31 cellular contexts compared by ENCODE assay signal in the genomic region with DNA sequence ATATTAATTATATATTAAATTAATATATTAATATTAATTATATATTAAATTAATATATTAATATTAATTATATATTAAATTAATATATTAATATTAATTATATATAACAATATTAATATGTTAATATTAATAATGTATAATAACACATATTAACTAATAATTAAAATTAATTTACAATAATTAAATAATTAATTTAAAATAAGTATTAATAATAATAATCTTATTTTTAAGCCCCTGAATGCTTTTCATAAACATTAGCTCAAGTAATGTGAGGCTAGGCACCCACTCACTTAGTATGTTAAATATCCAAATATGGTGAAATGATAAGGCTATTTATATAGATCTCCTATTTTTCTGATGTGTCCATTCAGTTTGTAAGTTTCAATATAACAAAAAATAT. TPM values are rescaled to one million over a fixed set of nuclear protein-coding genes. Genes with fewer than 3 reads are reported as not detected.
"Had no signal": no experiment of that assay in that cellular context is flagged by ENCODE, and none has a peak within 500 bp of the region (broad histone marks: within the 10 kb centered on the region; RNA-seq: fewer than 3 reads in every experiment).

No MANE protein-coding gene starts in this region.

- H3K27ac ChIP-seq: body of pancreas, breast epithelium, KMS-11, Peyer's patch, RWPE1, WERI-Rb-1 had no signal

- H3K36me3 ChIP-seq: breast epithelium, Peyer's patch, WERI-Rb-1 had no signal

- H3K27ac Mint-ChIP-seq: activated CD4-positive, alpha-beta T cell treated with anti-CD3 and anti-CD28 coated beads, Interleukin-2, amount 10 ng/mL, durations not matched to agents 24 days and 14 days; activated CD8-positive, alpha-beta T cell treated with anti-CD3 and anti-CD28 coated beads, Interleukin-2, amount 10 ng/mL, durations not matched to agents 7 days and 5 days; activated naive CD4-positive, alpha-beta T cell treated with anti-CD3 and anti-CD28 coated beads, Interleukin-2, amount 50 U/mL, for 24 hours; activated naive CD8-positive, alpha-beta T cell treated with anti-CD3 and anti-CD28 coated beads, Interleukin-2, amount 10 ng/mL, durations not matched to agents 7 days and 5 days; activated T-cell treated with anti-CD3 and anti-CD28 coated beads, Interleukin-2, amount 50 U/mL, for 24 hours; activated T-helper 2 cell treated with anti-CD3 and anti-CD28 coated beads, Interferon-gamma antibody, Interleukin-2, Interleukin-4, amounts not matched to agents 10 μg/mL and 5 μg/mL and 100 μg/mL, durations not matched to agents 14 hours and 24 hours and 36 hours had no signal

- DNase-seq: activated CD4-positive, alpha-beta T cell treated with anti-CD3 and anti-CD28 coated beads, Interleukin-2, amount 10 ng/mL, durations not matched to agents 24 days and 14 days; activated CD4-positive, alpha-beta T cell treated with anti-CD3 and anti-CD28 coated beads, Interleukin-2, amount 50 U/mL, for 4 hours; activated CD8-positive, alpha-beta T cell treated with anti-CD3 and anti-CD28 coated beads, Interleukin-2, amount 10 ng/mL, durations not matched to agents 7 days and 5 days; activated gamma-delta T cell; activated naive CD4-positive, alpha-beta T cell treated with Interleukin-2 at 50 U/mL for 16 hours; activated naive CD8-positive, alpha-beta T cell treated with anti-CD3 and anti-CD28 coated beads, Interleukin-2, amount 10 ng/mL, durations not matched to agents 7 days and 5 days; activated T-cell treated with anti-CD3 and anti-CD28 coated beads, Interleukin-2, amount 50 U/mL, for 24 hours; body of pancreas; MM.1S; MV-4-11; NCI-H1092; NCI-H1436 treated with DMSO at 0.1 percent for 48 hours; NCI-H1694 treated with DMSO at 0.1 percent for 48 hours; NCI-H2029; NCI-H345; NK-92 treated with Interleukin-12 subunit alpha and Interleukin-12 subunit beta, amount 100 ng/mL, for 24 hours; PC-3; Peyer's patch; SIG-M5; SW 1271; T-helper 1 cell; T-helper 2 cell; T-helper 9 cell; WERI-Rb-1 had no signal

- H3K4me3 ChIP-seq: body of pancreas, breast epithelium, Peyer's patch had no signal

- H3K9ac ChIP-seq: KMS-11 had no signal

- H3K4me1 Mint-ChIP-seq: activated CD4-positive, alpha-beta T cell treated with anti-CD3 and anti-CD28 coated beads, Interleukin-2, amount 10 ng/mL, durations not matched to agents 24 days and 14 days; activated naive CD4-positive, alpha-beta T cell treated with anti-CD3 and anti-CD28 coated beads, Interleukin-2, amount 50 U/mL, for 24 hours; activated naive CD8-positive, alpha-beta T cell treated with anti-CD3 and anti-CD28 coated beads, Interleukin-2, amount 10 ng/mL, durations not matched to agents 7 days and 5 days had no signal

- H3K9me3 ChIP-seq: body of pancreas, breast epithelium, Peyer's patch had no signal

- H3K4me3 Mint-ChIP-seq: activated CD4-positive, alpha-beta T cell treated with anti-CD3 and anti-CD28 coated beads, Interleukin-2, amount 10 ng/mL, durations not matched to agents 24 days and 14 days; activated CD8-positive, alpha-beta T cell treated with anti-CD3 and anti-CD28 coated beads, Interleukin-2, amount 10 ng/mL, durations not matched to agents 7 days and 5 days; activated naive CD4-positive, alpha-beta T cell treated with anti-CD3 and anti-CD28 coated beads, Interleukin-2, amount 50 U/mL, for 24 hours; activated naive CD8-positive, alpha-beta T cell treated with anti-CD3 and anti-CD28 coated beads, Interleukin-2, amount 10 ng/mL, durations not matched to agents 7 days and 5 days; activated T-cell treated with anti-CD3 and anti-CD28 coated beads, Interleukin-2, amount 50 U/mL, for 24 hours had no signal

- H3K4me1 ChIP-seq: body of pancreas, breast epithelium, Peyer's patch had no signal

- H3K4me2 ChIP-seq: KMS-11 had no signal

- ATAC-seq: body of pancreas, PC-3, Right ventricle myocardium inferior had no signal

- H3K36me3 Mint-ChIP-seq: activated naive CD4-positive, alpha-beta T cell treated with anti-CD3 and anti-CD28 coated beads, Interleukin-2, amount 50 U/mL, for 24 hours; activated naive CD8-positive, alpha-beta T cell treated with anti-CD3 and anti-CD28 coated beads, Interleukin-2, amount 10 ng/mL, durations not matched to agents 7 days and 5 days had no signal

- FAIRE-seq: astrocyte had no signal

- H3K27me3 ChIP-seq: body of pancreas, breast epithelium, Peyer's patch had no signal

- H3K9me3 Mint-ChIP-seq: activated CD4-positive, alpha-beta T cell treated with anti-CD3 and anti-CD28 coated beads, Interleukin-2, amount 10 ng/mL, durations not matched to agents 24 days and 14 days; activated naive CD4-positive, alpha-beta T cell treated with anti-CD3 and anti-CD28 coated beads, Interleukin-2, amount 50 U/mL, for 24 hours; activated naive CD8-positive, alpha-beta T cell treated with anti-CD3 and anti-CD28 coated beads, Interleukin-2, amount 10 ng/mL, durations not matched to agents 7 days and 5 days; activated T-cell treated with anti-CD3 and anti-CD28 coated beads, Interleukin-2, amount 50 U/mL, for 24 hours; activated T-helper 2 cell treated with anti-CD3 and anti-CD28 coated beads, Interferon-gamma antibody, Interleukin-2, Interleukin-4, amounts not matched to agents 10 μg/mL and 5 μg/mL and 100 μg/mL, durations not matched to agents 14 hours and 24 hours and 36 hours had no signal

RNA-seq across cellular contexts. Expression of gene NKX6-1, which starts 26.9 kb away (rescaled TPM):
- total RNA-seq: activated CD4-positive, alpha-beta T cell treated with anti-CD3 and anti-CD28 coated beads, Interleukin-2, amount 10 ng/mL, durations not matched to agents 24 days and 14 days; activated CD8-positive, alpha-beta T cell treated with anti-CD3 and anti-CD28 coated beads, Interleukin-2, amount 10 ng/mL, durations not matched to agents 7 days and 5 days; activated naive CD8-positive, alpha-beta T cell treated with anti-CD3 and anti-CD28 coated beads, Interleukin-2, amount 10 ng/mL, durations not matched to agents 7 days and 5 days; activated T-helper 2 cell treated with anti-CD3 and anti-CD28 coated beads, Interferon-gamma antibody, Interleukin-2, Interleukin-4, amounts not matched to agents 10 μg/mL and 5 μg/mL and 100 μg/mL, durations not matched to agents 14 hours and 24 hours and 36 hours; Peyer's patch; Right ventricle myocardium inferior had no signal
